ENCODE assay signal across 8 cellular contexts in the genomic region with DNA sequence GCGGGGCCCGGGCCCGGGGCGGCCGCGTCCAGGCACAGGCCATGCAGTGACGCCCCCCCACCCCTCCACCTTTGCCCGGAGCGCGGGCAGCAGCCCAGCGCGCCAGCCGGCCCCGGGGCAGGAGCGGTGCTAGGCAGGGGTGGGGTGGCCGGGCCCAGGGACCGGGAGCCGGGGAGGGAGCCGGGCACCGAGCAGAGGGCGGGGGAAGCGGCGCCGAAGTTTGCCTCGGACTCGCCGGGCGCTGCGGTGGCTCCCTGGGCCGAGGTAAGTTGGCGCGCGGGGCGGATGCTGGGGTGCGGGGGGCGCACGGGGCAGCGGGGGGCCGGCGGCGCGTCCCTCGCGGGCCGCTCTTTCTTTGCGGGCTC. TPM values are rescaled to one million over a fixed set of nuclear protein-coding genes. Genes with fewer than 3 reads are reported as not detected.
A peak's percentile ranks its signal among the peaks of the same experiment; 100 is the strongest.
DNase-seq lines count a peak whose midpoint lies in the region; ATAC-seq and TF ChIP-seq lines count a peak whose summit lies in the region.

No MANE protein-coding gene starts in this region.

- H3K27ac Mint-ChIP-seq in activated CD4-positive, alpha-beta T cell treated with anti-CD3 and anti-CD28 coated beads for 36 hours: no peak overlapping the region
- H3K27ac Mint-ChIP-seq in MCF 10A (ENCODE audit: low read depth, unreplicated experiment): no peak overlapping the region

- H3K4me3 Mint-ChIP-seq in activated CD4-positive, alpha-beta T cell treated with anti-CD3 and anti-CD28 coated beads for 36 hours: no peak overlapping the region
- peak overlapping the region; percentile 73 for H3K4me3 Mint-ChIP-seq in MCF 10A (ENCODE audit: unreplicated experiment)

- peaks cover 61% of the 10 kb centered on the region for H3K27me3 Mint-ChIP-seq in activated CD4-positive, alpha-beta T cell treated with anti-CD3 and anti-CD28 coated beads for 36 hours
- H3K27me3 Mint-ChIP-seq in MCF 10A (ENCODE audit: insufficient read depth, unreplicated experiment): no peaks in the 10 kb centered on the region

- ATAC-seq in activated CD4-positive, alpha-beta T cell treated with anti-CD3 and anti-CD28 coated beads for 36 hours: peak; percentile 43
- ATAC-seq in HG03039 (IDR thresholded peaks at IDR 0.05; ENCODE audit: unreplicated experiment): peak; percentile 32

- no peaks in the 10 kb centered on the region for H3K9me3 Mint-ChIP-seq in activated CD4-positive, alpha-beta T cell treated with anti-CD3 and anti-CD28 coated beads for 36 hours (ENCODE audit: low read depth)
- no peaks in the 10 kb centered on the region for H3K9me3 Mint-ChIP-seq in MCF 10A (ENCODE audit: unreplicated experiment)

- no peaks in the 10 kb centered on the region for H3K36me3 Mint-ChIP-seq in activated CD4-positive, alpha-beta T cell treated with anti-CD3 and anti-CD28 coated beads for 36 hours (ENCODE audit: low read depth)
- peaks cover 20% of the 10 kb centered on the region for H3K36me3 Mint-ChIP-seq in MCF 10A (ENCODE audit: insufficient read depth, unreplicated experiment)

- TF ChIP-seq POLR2A in lower leg skin (IDR thresholded peaks at IDR 0.05): no peak

- POLR2A ChIA-PET in activated CD4-positive, alpha-beta T cell treated with anti-CD3 and anti-CD28 coated beads for 36 hours (lab: Charles Lee): no interaction called here
- POLR2A ChIA-PET in MCF 10A (lab: Yijun Ruan, JAX): interaction anchor here (0.8 to 1.7 kb wide), 11 partner anchors 18 to 343 kb away, joined by 3 to 10 read pairs (median 6); a partner anchor contains a TSS

- WGBS in lower leg skin, 2 donors: 0 to 1% methylated on average over 24 to 42 of the region's 46 CpGs

- peaks cover 7% of the 10 kb centered on the region for H3K4me1 Mint-ChIP-seq in activated CD4-positive, alpha-beta T cell treated with anti-CD3 and anti-CD28 coated beads for 36 hours
- peaks cover 25% of the 10 kb centered on the region for H3K4me1 Mint-ChIP-seq in MCF 10A (ENCODE audit: insufficient read depth, unreplicated experiment)

- no TSS peak for BruUV-seq in MCF 10A (replicated peaks; lab: Mats Ljungman, UMichigan)

- TF ChIP-seq CTCF in MCF 10A (IDR thresholded peaks at IDR 0.05; ENCODE audit: unreplicated experiment) (no peak), lower leg skin (IDR thresholded peaks at IDR 0.05) (no peak)

- CTCF ChIA-PET in activated CD4-positive, alpha-beta T cell treated with anti-CD3 and anti-CD28 coated beads for 36 hours (lab: Charles Lee): interaction anchor here (1.4 kb wide), 1 partner anchor 214 kb away, joined by 4 read pairs; no protein-coding TSS in a partner anchor
- CTCF ChIA-PET in MCF 10A (lab: Yijun Ruan, JAX): interaction anchor here (0.9 kb wide), 1 partner anchor 18 kb away, joined by 5 read pairs; no protein-coding TSS in a partner anchor

- DNase-seq in activated CD4-positive, alpha-beta T cell treated with anti-CD3 and anti-CD28 coated beads for 36 hours: peak; percentile 46
- no peak for DNase-seq in activated CD4-positive, alpha-beta T cell treated with anti-CD3 and anti-CD28 coated beads for 1 hour
- DNase-seq in MCF 10A (ENCODE audit: unreplicated experiment): no peak
- peak in 1 of 2 donors; percentile 89 for DNase-seq in lower leg skin (ENCODE audit: low spot score in 2 of 2)
- no peak for DNase-seq in D341Med (ENCODE audit: low spot score)
- no peak for DNase-seq in NCI-H510A (lab: John Stamatoyannopoulos, UW)
- DNase-seq in cerebellar nuclear complex (lab: John Stamatoyannopoulos, UW): no peak

- peak overlapping the region; percentile 87 for H3K4me3 ChIP-seq in lower leg skin (ENCODE audit: low read depth, poor library complexity, severe bottlenecking)

- intact Hi-C loops in activated CD4-positive, alpha-beta T cell treated with anti-CD3 and anti-CD28 coated beads for 36 hours (cut with DNase I, micrococcal nuclease): loop anchor here (1.0 to 10.0 kb wide), 8 partner anchors 44 to 1050 kb away; a partner anchor contains a TSS
- intact Hi-C loops in MCF 10A (cut with micrococcal nuclease) (loop anchor here (1.0 to 5.0 kb wide), 3 partner anchors 132 to 344 kb away; no protein-coding TSS in a partner anchor), lower leg skin (cut with DNase I; ENCODE audit: low total_unique reads) (loop anchor here (10.0 kb wide), 1 partner anchor 130 kb away; no protein-coding TSS in a partner anchor)

RNA-seq across cellular contexts. Expression of a gene that starts 0.3 kb away (rescaled TPM):
- under 1 TPM; 0.59 to 0.65 TPM for total RNA-seq in activated CD4-positive, alpha-beta T cell treated with anti-CD3 and anti-CD28 coated beads for 36 hours
- 91.0 and 123 TPM in 2 replicates for total RNA-seq in MCF 10A (2022)
- 10 to 100 TPM; 45.7 to 88.7 (median 71.4) TPM for total RNA-seq in lower leg skin

Comparison
In these comparisons a context has a peak if more than half of its experiments do, and no peak if none do; other contexts are left out.
1. RNA of a gene that starts 0.3 kb away (total RNA-seq): 91.0 to 123 TPM in MCF 10A and 45.7 to 88.7 TPM in lower leg skin; 0.59 to 0.65 TPM in activated CD4-positive, alpha-beta T cell treated with anti-CD3 and anti-CD28 coated beads for 36 hours; every median in the first group is over 10 times any median in the second.